ENCODE assay signal across 29 cellular contexts in the genomic region with DNA sequence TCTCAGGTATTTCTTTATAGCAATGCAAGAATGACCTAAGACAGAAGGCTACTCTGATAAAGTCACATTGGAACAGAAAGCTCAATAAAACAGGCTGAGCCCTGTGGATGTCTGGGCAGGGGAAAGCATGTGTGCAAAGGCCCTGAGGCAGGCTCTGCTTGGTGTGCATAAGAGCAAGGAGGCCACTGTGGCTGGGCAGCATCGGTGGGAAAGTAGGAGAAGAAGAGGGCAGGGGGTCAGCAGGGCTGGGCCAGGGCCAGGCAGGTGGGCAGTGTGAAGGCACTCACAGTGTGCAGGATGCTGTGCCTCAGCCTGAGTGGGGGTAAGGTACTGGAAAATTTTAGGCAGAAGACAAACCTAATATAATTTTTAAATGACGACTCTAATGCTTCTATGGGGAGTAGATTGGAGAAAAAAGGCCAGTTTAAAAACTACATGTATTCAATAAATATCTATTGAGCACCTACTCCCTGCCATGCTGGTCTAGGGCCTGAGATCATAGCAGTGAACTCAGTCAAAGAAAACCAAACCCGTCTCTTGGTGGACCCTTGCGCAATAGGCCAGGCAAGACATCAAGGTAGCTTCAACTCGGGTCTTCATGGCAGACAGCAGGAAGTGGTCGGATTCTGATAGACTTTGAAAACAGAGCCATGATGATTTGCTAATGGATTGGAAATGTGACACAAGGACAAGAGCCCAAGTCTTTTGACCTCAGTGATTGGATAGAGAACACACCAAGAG.
A peak's percentile ranks its signal among the peaks of the same experiment; 100 is the strongest.
DNase-seq lines count a peak whose midpoint lies in the region; ATAC-seq and TF ChIP-seq lines count a peak whose summit lies in the region.
"Had no signal": no experiment of that assay in that cellular context is flagged by ENCODE, and none has a peak within 500 bp of the region (broad histone marks: within the 10 kb centered on the region; RNA-seq: fewer than 3 reads in every experiment).

No MANE protein-coding gene starts in this region.

- no peaks in the 10 kb centered on the region for H3K4me1 Mint-ChIP-seq in activated CD4-positive, alpha-beta memory T cell treated with anti-CD3 and anti-CD28 coated beads, Interleukin-2, amount 10 ng/mL, durations not matched to agents 7 days and 5 days
- no peaks in the 10 kb centered on the region for H3K4me1 Mint-ChIP-seq in activated CD4-positive, alpha-beta memory T cell treated with anti-CD3 and anti-CD28 coated beads for 36 hours (ENCODE audit: low read depth)
- H3K4me1 Mint-ChIP-seq: CD14-positive monocyte; CD8-positive, alpha-beta memory T cell had no signal

- no peak overlapping the region for H3K4me3 Mint-ChIP-seq in activated CD4-positive, alpha-beta memory T cell treated with anti-CD3 and anti-CD28 coated beads, Interleukin-2, amount 10 ng/mL, durations not matched to agents 7 days and 5 days
- H3K4me3 Mint-ChIP-seq in activated CD4-positive, alpha-beta memory T cell treated with anti-CD3 and anti-CD28 coated beads for 36 hours = no peak overlapping the region
- H3K4me3 Mint-ChIP-seq: CD14-positive monocyte; CD8-positive, alpha-beta memory T cell; GM23338 had no signal

- peak overlapping the region; percentile 19 for H3K27ac Mint-ChIP-seq in activated CD4-positive, alpha-beta memory T cell treated with anti-CD3 and anti-CD28 coated beads, Interleukin-2, amount 10 ng/mL, durations not matched to agents 7 days and 5 days
- no peak overlapping the region for H3K27ac Mint-ChIP-seq in activated CD4-positive, alpha-beta memory T cell treated with anti-CD3 and anti-CD28 coated beads for 36 hours
- H3K27ac Mint-ChIP-seq: CD14-positive monocyte; CD8-positive, alpha-beta memory T cell; GM23338 had no signal

- no peak for DNase-seq in activated CD4-positive, alpha-beta memory T cell treated with anti-CD3 and anti-CD28 coated beads, Interleukin-2, amount 10 ng/mL, durations not matched to agents 7 days and 5 days
- DNase-seq in activated CD4-positive, alpha-beta memory T cell treated with anti-CD3 and anti-CD28 coated beads for 36 hours = no peak
- DNase-seq in coronary artery (ENCODE audit: low spot score) (peak; percentile 45), posterior vena cava (ENCODE audit: low spot score) (peak; percentile 15), suprapubic skin (ENCODE audit: low spot score in 2 of 2) (peak; percentile 28 to 54), left lung (no peak)
- DNase-seq: ACHN; BE2C; CD8-positive, alpha-beta memory T cell; DMS 273 treated with DMSO at 0.1 percent for 48 hours; DMS79; EL; GDM1; Karpas-422; NCI-H1092 treated with DMSO at 0.1 percent for 48 hours; NCI-H1436; NCI-H187 treated with DMSO at 0.1 percent for 48 hours; NCI-H446; NCI-H524 treated with DMSO at 0.1 percent for 48 hours; NCI-H774; PC-3 had no signal

- intact Hi-C loops in activated CD4-positive, alpha-beta memory T cell treated with anti-CD3 and anti-CD28 coated beads for 36 hours (cut with micrococcal nuclease) = no loop called here
- intact Hi-C loops in posterior vena cava (cut with DNase I) = loop anchor here in 1 of 2 donors (5.0 kb wide), 1 partner anchor 1313 kb away; no protein-coding TSS in a partner anchor
- intact Hi-C loops in left lung (cut with DNase I) = no loop called here

- TF ChIP-seq POLR2A in suprapubic skin (IDR thresholded peaks at IDR 0.05) = no peak

- no peak for TF ChIP-seq EP300 in suprapubic skin (IDR thresholded peaks at IDR 0.05)

- H3K4me1 ChIP-seq in suprapubic skin (no peaks in the 10 kb centered on the region), left lung (no peaks in the 10 kb centered on the region)
- H3K4me1 ChIP-seq: BE2C, HAP-1 had no signal

- H3K9me3 ChIP-seq in suprapubic skin = no peaks in the 10 kb centered on the region
- H3K9me3 ChIP-seq in left lung = no peaks in the 10 kb centered on the region
- H3K9me3 ChIP-seq: BE2C, HAP-1 had no signal

- no peaks in the 10 kb centered on the region for H3K36me3 ChIP-seq in suprapubic skin
- no peaks in the 10 kb centered on the region for H3K36me3 ChIP-seq in left lung
- H3K36me3 ChIP-seq: BE2C, HAP-1 had no signal

- no peak for TF ChIP-seq CTCF in coronary artery (IDR thresholded peaks at IDR 0.05)
- TF ChIP-seq CTCF in suprapubic skin (IDR thresholded peaks at IDR 0.05) = no peak
- no peak for TF ChIP-seq CTCF in left lung (IDR thresholded peaks at IDR 0.05)

- peaks cover 21% of the 10 kb centered on the region for H3K9me3 Mint-ChIP-seq in activated CD4-positive, alpha-beta memory T cell treated with anti-CD3 and anti-CD28 coated beads, Interleukin-2, amount 10 ng/mL, durations not matched to agents 7 days and 5 days
- no peaks in the 10 kb centered on the region for H3K9me3 Mint-ChIP-seq in activated CD4-positive, alpha-beta memory T cell treated with anti-CD3 and anti-CD28 coated beads for 36 hours

- CTCF ChIA-PET in activated CD4-positive, alpha-beta memory T cell treated with anti-CD3 and anti-CD28 coated beads, Interleukin-2, amount 10 ng/mL, durations not matched to agents 7 days and 5 days (lab: Charles Lee) = no interaction called here
- CTCF ChIA-PET in activated CD4-positive, alpha-beta memory T cell treated with anti-CD3 and anti-CD28 coated beads for 36 hours (lab: Charles Lee) = no interaction called here

- no peaks in the 10 kb centered on the region for H3K27me3 Mint-ChIP-seq in activated CD4-positive, alpha-beta memory T cell treated with anti-CD3 and anti-CD28 coated beads, Interleukin-2, amount 10 ng/mL, durations not matched to agents 7 days and 5 days
- H3K27me3 Mint-ChIP-seq in activated CD4-positive, alpha-beta memory T cell treated with anti-CD3 and anti-CD28 coated beads for 36 hours = no peaks in the 10 kb centered on the region

- no peak for ATAC-seq in GM21528 (IDR thresholded peaks at IDR 0.05; ENCODE audit: low FRiP score, unreplicated experiment)
- no peak for ATAC-seq in left lung
- no peak for ATAC-seq in HG02852 (IDR thresholded peaks at IDR 0.05; ENCODE audit: unreplicated experiment)
- ATAC-seq: GM12878, GM23338, PC-3 had no signal

- no peaks in the 10 kb centered on the region for H3K36me3 Mint-ChIP-seq in activated CD4-positive, alpha-beta memory T cell treated with anti-CD3 and anti-CD28 coated beads, Interleukin-2, amount 10 ng/mL, durations not matched to agents 7 days and 5 days (ENCODE audit: low read depth)
- H3K36me3 Mint-ChIP-seq in activated CD4-positive, alpha-beta memory T cell treated with anti-CD3 and anti-CD28 coated beads for 36 hours = no peaks in the 10 kb centered on the region
- H3K36me3 Mint-ChIP-seq: CD14-positive monocyte; CD8-positive, alpha-beta memory T cell had no signal

- POLR2A ChIA-PET in activated CD4-positive, alpha-beta memory T cell treated with anti-CD3 and anti-CD28 coated beads, Interleukin-2, amount 10 ng/mL, durations not matched to agents 7 days and 5 days (lab: Charles Lee) = no interaction called here
- POLR2A ChIA-PET in activated CD4-positive, alpha-beta memory T cell treated with anti-CD3 and anti-CD28 coated beads for 36 hours (lab: Charles Lee) = no interaction called here

- no peak overlapping the region for H3K4me3 ChIP-seq in coronary artery
- no peak overlapping the region for H3K4me3 ChIP-seq in suprapubic skin
- H3K4me3 ChIP-seq in left lung = no peak overlapping the region
- H3K4me3 ChIP-seq: GM12878, GM23338, HAP-1 had no signal

- H3K27me3 ChIP-seq in suprapubic skin = peaks cover 9% of the 10 kb centered on the region
- H3K27me3 ChIP-seq in left lung = peaks cover 0 to 15% of the 10 kb centered on the region in 2 donors
- H3K27me3 ChIP-seq: BE2C had no signal

- H3K27ac ChIP-seq in coronary artery (no peak overlapping the region), suprapubic skin (no peak overlapping the region), left lung (no peak overlapping the region)
- H3K27ac ChIP-seq: 22Rv1, HL-60 had no signal

- 86% methylated on average over 6 of the region's 6 CpGs for WGBS in suprapubic skin

Comparison
In these comparisons a context has a peak if more than half of its experiments do, and no peak if none do; other contexts are left out.
1. DNase-seq: peak in coronary artery (single experiment), posterior vena cava (single experiment) and suprapubic skin (2 of 2); none in activated CD4-positive, alpha-beta memory T cell treated with anti-CD3 and anti-CD28 coated beads, Interleukin-2, amount 10 ng/mL, durations not matched to agents 7 days and 5 days (single experiment), activated CD4-positive, alpha-beta memory T cell treated with anti-CD3 and anti-CD28 coated beads for 36 hours (single experiment) and left lung (0 of 2).